7 cellular contexts compared by ENCODE assay signal in the genomic region with DNA sequence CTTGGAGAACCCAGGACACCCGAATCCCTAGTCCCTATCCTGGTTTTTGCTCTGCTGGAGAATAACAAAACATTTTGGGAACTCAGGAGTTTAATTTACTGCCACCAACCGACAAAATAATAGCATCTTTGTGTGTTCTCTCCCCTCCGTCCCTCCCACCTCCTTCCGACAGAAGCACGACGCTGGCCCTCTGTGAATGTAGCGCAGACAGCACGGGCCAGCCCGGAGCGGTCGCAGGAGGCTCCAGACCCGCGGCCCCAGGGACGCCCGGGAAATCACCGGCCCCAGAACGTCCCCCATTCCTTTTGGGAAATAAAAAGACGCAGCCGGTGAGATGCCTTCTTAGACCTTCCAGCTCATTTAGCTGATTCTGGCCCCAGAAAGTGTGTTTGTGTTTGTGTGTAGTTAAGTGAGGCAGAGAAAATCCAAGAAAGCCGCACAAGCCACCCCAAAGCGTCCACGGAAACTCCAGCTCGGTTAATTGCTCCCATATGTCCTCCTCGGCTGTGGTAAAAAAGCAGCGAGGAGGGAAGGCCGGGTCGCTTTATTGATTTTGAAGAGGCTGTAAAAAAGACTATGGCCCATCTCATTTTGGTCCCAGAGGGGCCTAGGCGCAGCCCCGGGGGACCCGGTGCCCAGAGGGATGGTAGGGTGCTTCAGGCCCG. TPM values are rescaled to one million over a fixed set of nuclear protein-coding genes. Genes with fewer than 3 reads are reported as not detected.
A peak's percentile ranks its signal among the peaks of the same experiment; 100 is the strongest.
DNase-seq lines count a peak whose midpoint lies in the region; ATAC-seq, FAIRE-seq and TF ChIP-seq lines count a peak whose summit lies in the region.

No MANE protein-coding gene starts in this region.

- H2AFZ ChIP-seq in K562 (ENCODE audit: low read depth, low read length): no peak overlapping the region

- ATAC-seq in K562 (0 out of 3 replicates have a peak, but pooled peaks have one; percentile 29), GM18909 (IDR thresholded peaks at IDR 0.05; ENCODE audit: poor library complexity, unreplicated experiment) (no peak), HG03439 (IDR thresholded peaks at IDR 0.05; ENCODE audit: unreplicated experiment) (no peak)

- H3K4me1 ChIP-seq in K562 (replicated peaks in 1 of 2; ENCODE audit: control insufficient read depth in 2 of 2, insufficient read depth in 2 of 2, low read length in 2 of 2) (peaks cover 0 to 16% of the 10 kb centered on the region in 2 experiments; a peak in 2 of 5 replicates), iPS-15b (ENCODE audit: control insufficient read depth, insufficient read depth, low read length) (peaks cover 3% of the 10 kb centered on the region), sigmoid colon (peaks cover 0 to 42% (median 33%) of the 10 kb centered on the region in 4 donors)

- no peaks in the 10 kb centered on the region for H3K9me1 ChIP-seq in K562 (ENCODE audit: control insufficient read depth, insufficient read depth, low read length)

- no peak for TF ChIP-seq POLR2A in K562 (conservative IDR thresholded peaks at IDR 0.05)
- no peak for TF ChIP-seq POLR2A in sigmoid colon (IDR thresholded peaks at IDR 0.05)

- H3K27ac ChIP-seq in K562 (ENCODE audit: extremely low read depth, low read depth, low read length) (no peak overlapping the region), sigmoid colon (peak overlapping the region; percentile 89 to 96 (median 92))

- no TSS peak for BruUV-seq in K562 (replicated peaks; lab: Mats Ljungman, UMichigan)

- no peak for TF ChIP-seq EP300 in K562 (IDR thresholded peaks at IDR 0.05; ENCODE audit: low read length)
- no peak for TF ChIP-seq EP300 in sigmoid colon (IDR thresholded peaks at IDR 0.05)

- TF ChIP-seq RAD21 in K562 (CRISPR knock-in tag; conservative IDR thresholded peaks at IDR 0.05 in 1 of 2, IDR thresholded peaks at IDR 0.05 in 1 of 2): no peak

- DNase-seq in GM12865 (ENCODE audit: low read depth): no peak
- peak; percentile 62 for DNase-seq in MG63
- no peak for DNase-seq in K562 (ENCODE audit: extremely low read depth in 1 of 4, low spot score in 3 of 4)
- DNase-seq in sigmoid colon: peak; percentile 76

- H3K36me3 ChIP-seq in MG63 (no peaks in the 10 kb centered on the region), K562 (ENCODE audit: control insufficient read depth, insufficient read depth, low read length) (no peaks in the 10 kb centered on the region), iPS-15b (ENCODE audit: control insufficient read depth, insufficient read depth, low read length) (no peaks in the 10 kb centered on the region), sigmoid colon (no peaks in the 10 kb centered on the region)

- in situ Hi-C loops in K562 (cut with MboI): no loop called here

- WGBS in K562 (ENCODE audit: insufficient coverage, low coverage, missing lambda C conversion rate): 24% methylated on average over 30 of the region's 31 CpGs
- WGBS in sigmoid colon, 2 donors: 1 to 5% methylated on average over 31 of the region's 31 CpGs

- no peaks in the 10 kb centered on the region for H3K9me3 ChIP-seq in MG63
- H3K9me3 ChIP-seq in K562 (replicated peaks; ENCODE audit: control insufficient read depth, insufficient read depth, low read depth, low read length): no peaks in the 10 kb centered on the region
- H3K9me3 ChIP-seq in iPS-15b (ENCODE audit: control insufficient read depth, insufficient read depth, low read length): no peaks in the 10 kb centered on the region
- H3K9me3 ChIP-seq in sigmoid colon: no peaks in the 10 kb centered on the region

- no peaks in the 10 kb centered on the region for H4K20me1 ChIP-seq in K562 (replicated peaks; ENCODE audit: control insufficient read depth, insufficient read depth, low read length)

- TF ChIP-seq CTCF in GM12865 (IDR thresholded peaks at IDR 0.05; ENCODE audit: insufficient read depth, low read depth, low read length, missing control alignments): no peak
- TF ChIP-seq CTCF in K562 (IDR thresholded peaks at IDR 0.05 in 2 of 3, conservative IDR thresholded peaks at IDR 0.05 in 1 of 3; ENCODE audit: insufficient read depth in 2 of 3, low read depth in 1 of 3, low read length in 3 of 3): no peak
- TF ChIP-seq CTCF in sigmoid colon (IDR thresholded peaks at IDR 0.05): no peak

- FAIRE-seq in K562 (lab: Jason Lieb, UNC): no peak

- H3K27me3 ChIP-seq in MG63 (no peaks in the 10 kb centered on the region), K562 (ENCODE audit: control insufficient read depth in 2 of 2, insufficient read depth in 2 of 2, low read length in 2 of 2) (peaks cover 25 to 31% of the 10 kb centered on the region in 2 experiments; a peak in 4 of 5 replicates), iPS-15b (ENCODE audit: control insufficient read depth, insufficient read depth, low read length) (peaks cover 55% of the 10 kb centered on the region), sigmoid colon (no peaks in the 10 kb centered on the region)

- intact Hi-C loops in K562 (cut with micrococcal nuclease) (no loop called here), sigmoid colon (cut with DNase I) (loop anchor here (2.0 to 10.0 kb wide), 5 partner anchors 13 to 744 kb away; partner anchors contain the start of genes BAZ2B and MARCHF7)

- no peak overlapping the region for H3K9ac ChIP-seq in K562 (ENCODE audit: insufficient read depth in 1 of 2, low read depth in 2 of 2, low read length in 2 of 2)
- peak overlapping the region; percentile 39 for H3K9ac ChIP-seq in iPS-15b (ENCODE audit: low read depth, low read length)

- H3K4me3 ChIP-seq in GM12865 (ENCODE audit: low read depth, low read length): peak overlapping the region; percentile 89
- H3K4me3 ChIP-seq in MG63: peak overlapping the region; percentile 84
- no peak overlapping the region for H3K4me3 ChIP-seq in K562
- peak overlapping the region; percentile 80 for H3K4me3 ChIP-seq in iPS-15b (ENCODE audit: low read depth, low read length)
- H3K4me3 ChIP-seq in sigmoid colon: peak overlapping the region; percentile 65 to 82 (median 76)

- no peaks in the 10 kb centered on the region for H3K79me2 ChIP-seq in K562 (ENCODE audit: control insufficient read depth, insufficient read depth, low read length)

- POLR2A ChIA-PET in K562 (lab: Yijun Ruan, JAX): interaction anchor here (0.6 to 1.6 kb wide), 3 partner anchors 10 to 122 kb away, joined by 3 to 5 read pairs (median 4); no protein-coding TSS in a partner anchor

- no peak overlapping the region for H3K4me2 ChIP-seq in K562 (ENCODE audit: insufficient read depth, low read length)

- CTCF ChIA-PET in K562 (lab: Yijun Ruan, JAX; ENCODE audit: low intra/inter-chr PET ratio): no interaction called here

TF ChIP-seq in K562, 482 proteins besides CTCF, POLR2A, EP300 and RAD21:
- 0 out of 2 replicates have a peak, but pooled peaks have one; percentile 27 for TF ChIP-seq EZH2 (IDR thresholded peaks at IDR 0.05; ENCODE audit: borderline replicate concordance, low read depth, low read length)
- no peak for TF ChIP-seq CREB3 (tag; conservative IDR thresholded peaks at IDR 0.05; ENCODE audit: low read depth)
- TF ChIP-seq CBX2 (IDR thresholded peaks at IDR 0.05; ENCODE audit: insufficient read depth, low read length, poor library complexity, severe bottlenecking): peak; percentile 20

RNA-seq across cellular contexts. Expression of gene TANC1, which starts 0.6 kb away (rescaled TPM):
- total RNA-seq in MG63 (2014; rRNA removed; shearing (Covaris generic); ENCODE audit: low replicate concordance): 8.8 and 13.3 TPM in 2 replicates
- total RNA-seq in K562 (2011; cell fraction: chromatin; rRNA removed; ENCODE audit: low replicate concordance): 0.39 and 0.53 TPM in 2 replicates
- 0.13 and 0.33 TPM in 2 replicates for total RNA-seq in K562 (2011; cell fraction: nucleolus; rRNA removed)
- 0.22 and 0.31 TPM in 2 replicates for total RNA-seq in K562 (2011; cell fraction: nucleoplasm; rRNA removed)
- total RNA-seq in K562 (2014; rRNA removed) (under 0.01 and 0.04 TPM in 2 replicates), K562 (2014; rRNA removed; fragmentation: Illumina TruSeq; extraction: Trizol) (0.06 and 0.07 TPM in 2 replicates), K562 (2015; rRNA removed; fragmentation: Illumina TruSeq; extraction: Trizol) (0.07 and 0.15 TPM in 2 replicates), K562 (2021) (0.13 and 0.20 TPM in 2 replicates), sigmoid colon (10 to 100 TPM; 47.0 to 74.5 (median 56.9) TPM)
- polyA plus RNA-seq in K562 (2011; rRNA removed) (0.14 and 0.18 TPM in 2 replicates), K562 (2014; fragmentation: Illumina TruSeq; extraction: Trizol) (0.03 and 0.07 TPM in 2 replicates), K562 (2014; fragmentation: Nextera tagmentation; extraction: Ambion mirVana) (under 1 TPM in 1 of 2 experiments, not detected in 1; 0.03 TPM), K562 (2014; rRNA removed) (0.03 and 0.05 TPM in 2 replicates), sigmoid colon (10 to 100 TPM in 1 of 3 donors, 1 to 10 TPM in 2; 3.6 to 13.4 (median 5.3) TPM)
- polyA plus RNA-seq in K562 (2011; cell fraction: cytosol; rRNA removed): 0.06 and 0.12 TPM in 2 replicates
- 0.42 and 0.74 TPM in 2 replicates for polyA plus RNA-seq in K562 (2011; cell fraction: nucleus; rRNA removed)
- polyA plus RNA-seq in K562 (2012): 0.18 and 0.22 TPM in 2 replicates
- 0.39 and 0.45 TPM in 2 replicates for polyA minus RNA-seq in K562 (2011; rRNA and poly(A)+ RNA removed)
- polyA minus RNA-seq in K562 (2011; cell fraction: cytosol; rRNA and poly(A)+ RNA removed): 0.29 and 0.64 TPM in 2 replicates
- 0.33 and 0.40 TPM in 2 replicates for polyA minus RNA-seq in K562 (2011; cell fraction: nucleus; rRNA and poly(A)+ RNA removed)

Comparison
In these comparisons a context has a peak if more than half of its experiments do, and no peak if none do; other contexts are left out.
1. DNase-seq: peak in MG63 (single experiment) and sigmoid colon (single experiment); none in GM12865 (single experiment) and K562 (0 of 4).